In genomic region chr12:91394903-91395302, GRCh38 we compare ENCODE assay signal across 2 cellular contexts.
TF ChIP-seq lines count a peak whose summit lies in the region.

No MANE protein-coding gene starts in this region.

TF ChIP-seq in HEK293, 187 proteins besides CTCF, POLR2A, EP300 and RAD21 (continued from another document):
- peak; percentile 49; the same call in 1 of the 2 replicates for TF ChIP-seq ZNF585B (tag by site-specific recombination; IDR thresholded peaks at IDR 0.05)
- TF ChIP-seq ZNF324 (tag by site-specific recombination; IDR thresholded peaks at IDR 0.05): no peak
- no peak for TF ChIP-seq ZNF426 (tag by site-specific recombination; IDR thresholded peaks at IDR 0.05)
- TF ChIP-seq ZNF335 (tag by site-specific recombination; conservative IDR thresholded peaks at IDR 0.05): no peak
- no peak for TF ChIP-seq ZSCAN18 (tag by site-specific recombination; IDR thresholded peaks at IDR 0.05)

TF ChIP-seq in HepG2, 621 proteins besides CTCF, POLR2A, EP300 and RAD21 (continued from another document):
- TF ChIP-seq TFAP4 (IDR thresholded peaks at IDR 0.05; ENCODE audit: borderline replicate concordance, low read depth) (0 out of 2 replicates have a peak, but pooled peaks have one; percentile 14), HNF4G (IDR thresholded peaks at IDR 0.05; ENCODE audit: borderline replicate concordance, low read depth, low read length) (peak; percentile 25; the same call in 1 of the 2 replicates), HNF4G (CRISPR knock-in tag; IDR thresholded peaks at IDR 0.05; ENCODE audit: borderline replicate concordance, low read depth) (no peak)
